ENCODE assay signal across 20 cellular contexts in the genomic region with DNA sequence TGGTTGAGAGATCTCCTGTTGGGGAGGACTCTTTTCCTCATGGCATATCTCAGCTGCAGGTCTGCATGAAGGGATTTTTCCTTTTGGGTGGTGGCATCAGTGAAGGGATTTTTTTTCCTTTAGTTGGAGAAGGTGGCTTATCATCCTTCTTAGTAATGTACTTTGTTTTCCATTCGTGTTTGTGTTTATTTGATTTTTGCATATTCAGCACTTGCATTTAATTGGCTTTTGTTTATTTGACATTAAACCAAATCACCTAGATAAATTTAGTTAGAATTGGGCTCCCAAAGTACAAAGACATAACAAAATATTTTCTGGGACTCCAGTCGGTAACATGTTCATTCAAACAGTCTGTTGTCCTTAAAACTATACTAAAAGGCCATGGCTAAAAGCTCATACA. TPM values are rescaled to one million over a fixed set of nuclear protein-coding genes. Genes with fewer than 3 reads are reported as not detected.
A peak's percentile ranks its signal among the peaks of the same experiment; 100 is the strongest.
DNase-seq lines count a peak whose midpoint lies in the region; ATAC-seq, FAIRE-seq and TF ChIP-seq lines count a peak whose summit lies in the region.
"Had no signal": no experiment of that assay in that cellular context is flagged by ENCODE, and none has a peak within 500 bp of the region (broad histone marks: within the 10 kb centered on the region; RNA-seq: fewer than 3 reads in every experiment).

No MANE protein-coding gene starts in this region.

- TF ChIP-seq EP300 in HepG2 (IDR thresholded peaks at IDR 0.05; ENCODE audit: low read depth in 2 of 2, low read length in 2 of 2), result no peak
- TF ChIP-seq EP300 in HepG2 (CRISPR knock-in tag; IDR thresholded peaks at IDR 0.05; ENCODE audit: borderline replicate concordance), result no peak

- H3K4me3 Mint-ChIP-seq in WTC11, result no peak overlapping the region
- H3K4me3 Mint-ChIP-seq: CD14-positive monocyte; CD4-positive, alpha-beta memory T cell had no signal

- H3K4me2 ChIP-seq in HepG2 (ENCODE audit: low read depth, low read length) (no peak overlapping the region), mesendoderm (ENCODE audit: low read length) (no peak overlapping the region), OCI-LY7 (ENCODE audit: low read length) (no peak overlapping the region)
- H3K4me2 ChIP-seq: A549, KMS-11 had no signal

- H2BK15ac ChIP-seq in mesendoderm (replicated peaks; ENCODE audit: low read depth), result no peak overlapping the region

- H2BK5ac ChIP-seq in mesendoderm (ENCODE audit: low read length), result peak overlapping the region; percentile 95

- H3K4me1 ChIP-seq in HepG2 (ENCODE audit: insufficient read depth, low read length), result no peaks in the 10 kb centered on the region
- no peaks in the 10 kb centered on the region for H3K4me1 ChIP-seq in right lobe of liver
- peaks cover 5% of the 10 kb centered on the region for H3K4me1 ChIP-seq in mesendoderm (ENCODE audit: control insufficient read depth, low read depth, low read length)
- H3K4me1 ChIP-seq in OCI-LY7 (ENCODE audit: insufficient read depth, low read length, poor library complexity, severe bottlenecking), result no peaks in the 10 kb centered on the region
- H3K4me1 ChIP-seq: A549 had no signal

- no peaks in the 10 kb centered on the region for H3K27me3 Mint-ChIP-seq in WTC11 (ENCODE audit: low read depth)

- ATAC-seq in HepG2, result no peak
- no peak for ATAC-seq in right lobe of liver
- ATAC-seq in WTC11, result no peak
- no peak for ATAC-seq in HG03139 (IDR thresholded peaks at IDR 0.05; ENCODE audit: unreplicated experiment)
- ATAC-seq: A549, GM12878 had no signal

- peak overlapping the region; percentile 84 for H3K18ac ChIP-seq in mesendoderm (ENCODE audit: low read length)

- H3K23ac ChIP-seq in mesendoderm (ENCODE audit: low read length), result no peak overlapping the region

- peaks cover 7% of the 10 kb centered on the region for H3K9me3 Mint-ChIP-seq in WTC11

- peak overlapping the region; percentile 57 for H3K56ac ChIP-seq in mesendoderm (ENCODE audit: low read length)

- peak overlapping the region; percentile 37; the same call in 1 of the 2 replicates for H3K27ac Mint-ChIP-seq in WTC11
- H3K27ac Mint-ChIP-seq: CD14-positive monocyte; CD4-positive, alpha-beta memory T cell had no signal

- no peak overlapping the region for H3K27ac ChIP-seq in HepG2 (ENCODE audit: extremely low read length, insufficient read depth, low read length)
- H3K27ac ChIP-seq in right lobe of liver, result no peak overlapping the region
- H3K27ac ChIP-seq in mesendoderm (ENCODE audit: low read depth, low read length), result peak overlapping the region; percentile 85
- no peak overlapping the region for H3K27ac ChIP-seq in OCI-LY7 (ENCODE audit: low read depth, low read length, poor library complexity, severe bottlenecking)
- H3K27ac ChIP-seq: 22Rv1, A549, HL-60, KMS-11 had no signal

- H3K9ac ChIP-seq in HepG2 (ENCODE audit: insufficient read depth, low read depth, low read length) (no peak overlapping the region), mesendoderm (ENCODE audit: low read length) (no peak overlapping the region)
- H3K9ac ChIP-seq: KMS-11 had no signal

- H3K9me2 ChIP-seq in OCI-LY7 (ENCODE audit: insufficient read depth, low read length), result no peaks in the 10 kb centered on the region

- no TSS peak for BruUV-seq in HepG2 (replicated peaks; lab: Mats Ljungman, UMichigan)
- BruUV-seq in OCI-LY7 (replicated peaks; lab: Mats Ljungman, UMichigan), result no TSS peak

- H3K27me3 ChIP-seq in HepG2 (ENCODE audit: control insufficient read depth in 1 of 2, insufficient read depth in 2 of 2, low read length in 2 of 2), result no peaks in the 10 kb centered on the region
- H3K27me3 ChIP-seq in right lobe of liver, result no peaks in the 10 kb centered on the region
- no peaks in the 10 kb centered on the region for H3K27me3 ChIP-seq in mesendoderm (ENCODE audit: insufficient read depth, low read length, poor library complexity)

- intact Hi-C loops in HepG2 (cut with micrococcal nuclease; ENCODE audit: unreplicated experiment) (no loop called here), right lobe of liver (cut with DNase I) (no loop called here), OCI-LY7 (cut with micrococcal nuclease; ENCODE audit: unreplicated experiment) (no loop called here)

- H3K79me2 ChIP-seq in HepG2 (ENCODE audit: insufficient read depth, low read length) (no peaks in the 10 kb centered on the region), mesendoderm (ENCODE audit: control insufficient read depth, insufficient read depth, low read length) (no peaks in the 10 kb centered on the region), OCI-LY7 (ENCODE audit: insufficient read depth, low read depth, low read length) (no peaks in the 10 kb centered on the region)

- 0% methylated on average over 2 of the region's 2 CpGs for WGBS in HepG2 (ENCODE audit: low lambda C conversion rate)
- 20% methylated on average over 2 of the region's 2 CpGs for WGBS in right lobe of liver (ENCODE audit: insufficient coverage, low coverage, low lambda C conversion rate, missing lambda C conversion rate)
- WGBS in mesendoderm (ENCODE audit: extremely low coverage, insufficient coverage, low lambda C conversion rate), result no CpG with 5 or more reads among the region's 2 CpGs

- H2BK120ac ChIP-seq in mesendoderm (ENCODE audit: low read depth, low read length), result peak overlapping the region; percentile 78

- no peak overlapping the region for H2AK5ac ChIP-seq in mesendoderm (ENCODE audit: low read length)

- TF ChIP-seq RAD21 in HepG2 (CRISPR knock-in tag; IDR thresholded peaks at IDR 0.05), result no peak

- POLR2A ChIA-PET in HepG2 (lab: Yijun Ruan, JAX) (no interaction called here), WTC11 (lab: Charles Lee) (no interaction called here), OCI-LY7 (lab: Charles Lee) (interaction anchor here (0.7 kb wide), 1 partner anchor 778 kb away, joined by 3 read pairs; no protein-coding TSS in a partner anchor)

- H3K4me1 Mint-ChIP-seq in WTC11, result peaks cover 34% of the 10 kb centered on the region
- H3K4me1 Mint-ChIP-seq: CD14-positive monocyte; CD4-positive, alpha-beta memory T cell had no signal

- CTCF ChIA-PET in HepG2 (lab: Yijun Ruan, JAX; ENCODE audit: low intra/inter-chr PET ratio, low total read pairs) (no interaction called here), WTC11 (lab: Charles Lee) (no interaction called here), OCI-LY7 (lab: Charles Lee; ENCODE audit: unreplicated experiment) (no interaction called here)

- H3K36me3 Mint-ChIP-seq in WTC11, result peaks cover 5% of the 10 kb centered on the region
- H3K36me3 Mint-ChIP-seq: CD14-positive monocyte; CD4-positive, alpha-beta memory T cell had no signal

- H2AFZ ChIP-seq in HepG2 (ENCODE audit: low read length) (no peak overlapping the region), OCI-LY7 (ENCODE audit: low read length) (no peak overlapping the region)

- H4K20me1 ChIP-seq in HepG2 (ENCODE audit: insufficient read depth, low read length), result no peaks in the 10 kb centered on the region
- H4K20me1 ChIP-seq in OCI-LY7 (ENCODE audit: insufficient read depth, low read length), result no peaks in the 10 kb centered on the region

- TF ChIP-seq CTCF in HepG2 (CRISPR knock-in tag; IDR thresholded peaks at IDR 0.05) (no peak), right lobe of liver (IDR thresholded peaks at IDR 0.05) (no peak), WTC11 (IDR thresholded peaks at IDR 0.05) (no peak), OCI-LY7 (conservative IDR thresholded peaks at IDR 0.05; ENCODE audit: low read length) (no peak)

- no peak for FAIRE-seq in HepG2 (lab: Jason Lieb, UNC)
- FAIRE-seq: A549, GM12878 had no signal

- in situ Hi-C loops in HepG2 (cut with HindIII; ENCODE audit: extremely low pct_ligation_motif_present, low pct_unique_long_range_greater_than_20kb), result no loop called here

- DNase-seq in HepG2 (ENCODE audit: low spot score) (no peak), right lobe of liver (no peak), WTC11 (ENCODE audit: low spot score) (no peak), mesendoderm (no peak), OCI-LY7 (ENCODE audit: low spot score) (no peak), SHP77 (lab: John Stamatoyannopoulos, UW) (no peak)
- DNase-seq: AML-193; CD4-positive, alpha-beta memory T cell; DMS 273 treated with DMSO at 0.1 percent for 48 hours; DMS53; DND-41; EL; HCEC 1CT had no signal

- no peak overlapping the region for H4K5ac ChIP-seq in mesendoderm (ENCODE audit: low read length)

- no peaks in the 10 kb centered on the region for H3K36me3 ChIP-seq in HepG2 (replicated peaks in 1 of 2; ENCODE audit: control insufficient read depth in 1 of 2, insufficient read depth in 2 of 2, low read length in 2 of 2)
- no peaks in the 10 kb centered on the region for H3K36me3 ChIP-seq in right lobe of liver
- no peaks in the 10 kb centered on the region for H3K36me3 ChIP-seq in mesendoderm (ENCODE audit: control insufficient read depth, insufficient read depth, low read length)
- H3K36me3 ChIP-seq in OCI-LY7 (ENCODE audit: insufficient read depth, low read length), result no peaks in the 10 kb centered on the region

- no peaks in the 10 kb centered on the region for H3K79me1 ChIP-seq in mesendoderm (ENCODE audit: low read length)

- peak overlapping the region; percentile 6 for H4K8ac ChIP-seq in mesendoderm (ENCODE audit: low read depth, low read length)

- no peaks in the 10 kb centered on the region for H3K9me3 ChIP-seq in HepG2 (ENCODE audit: low read length)
- H3K9me3 ChIP-seq in right lobe of liver, result no peaks in the 10 kb centered on the region
- no peaks in the 10 kb centered on the region for H3K9me3 ChIP-seq in OCI-LY7 (ENCODE audit: low read length)
- H3K9me3 ChIP-seq: A549 had no signal

- H3K4ac ChIP-seq in mesendoderm (ENCODE audit: low read depth, low read length), result peak overlapping the region; percentile 79

- H3K4me3 ChIP-seq in HepG2 (replicated peaks in 1 of 3; ENCODE audit: insufficient read depth in 1 of 3, low read depth in 2 of 3, low read length in 3 of 3) (no peak overlapping the region), right lobe of liver (no peak overlapping the region), mesendoderm (ENCODE audit: low read length) (no peak overlapping the region), OCI-LY7 (ENCODE audit: low read depth, low read length, poor library complexity, severe bottlenecking) (no peak overlapping the region)
- H3K4me3 ChIP-seq: A549, GM12878 had no signal

- TF ChIP-seq POLR2A in HepG2 (IDR thresholded peaks at IDR 0.05; ENCODE audit: insufficient read depth in 1 of 2, low read depth in 2 of 2, low read length in 2 of 2) (no peak), right lobe of liver (IDR thresholded peaks at IDR 0.05) (no peak)

RNA-seq across cellular contexts. Expression of a gene that starts 56.2 kb away (rescaled TPM):
- total RNA-seq in HepG2 (2016; rRNA removed; fragmentation: Illumina TruSeq; extraction: Trizol) (7.6 and 10.9 TPM in 2 replicates), right lobe of liver (10 to 100 TPM; 12.5 to 32.7 (median 22.1) TPM), WTC11 (2021) (6.1 to 9.0 TPM (median 7.0 TPM) in 3 replicates), OCI-LY7 (2022) (13.2 and 13.3 TPM in 2 replicates)
- 0.79 and 1.2 TPM in 2 replicates for total RNA-seq in HepG2 (2016; cell fraction: cytosol; rRNA removed; fragmentation: Illumina TruSeq; extraction: Trizol; ENCODE audit: low read depth)
- total RNA-seq in HepG2 (2016; cell fraction: insoluble cytoplasmic fraction; rRNA removed; fragmentation: Illumina TruSeq; extraction: Trizol), result 8.5 and 11.1 TPM in 2 replicates
- total RNA-seq in HepG2 (2016; cell fraction: membrane; rRNA removed; fragmentation: Illumina TruSeq; extraction: Trizol), result 2.2 and 2.7 TPM in 2 replicates
- 14.0 and 15.6 TPM in 2 replicates for total RNA-seq in HepG2 (2016; cell fraction: nucleus; rRNA removed; fragmentation: Illumina TruSeq; extraction: Trizol)
- 6.8 and 10.0 TPM in 2 replicates for polyA plus RNA-seq in HepG2 (2011; rRNA removed)
- polyA plus RNA-seq in HepG2 (2011; cell fraction: cytosol; rRNA removed), result 2.6 and 5.5 TPM in 2 replicates
- polyA plus RNA-seq in HepG2 (2011; cell fraction: nucleus; rRNA removed), result 2.2 and 3.1 TPM in 2 replicates
- polyA plus RNA-seq in HepG2 (2012), result 7.8 and 8.4 TPM in 2 replicates
- polyA plus RNA-seq in HepG2 (2016; cell fraction: cytosol; fragmentation: Illumina TruSeq; extraction: Trizol; ENCODE audit: low read depth), result 0.42 and 0.72 TPM in 2 replicates
- polyA plus RNA-seq in HepG2 (2016; cell fraction: insoluble cytoplasmic fraction; fragmentation: Illumina TruSeq; extraction: Trizol; ENCODE audit: low read depth), result 7.9 and 10.1 TPM in 2 replicates
- 1.3 and 1.6 TPM in 2 replicates for polyA plus RNA-seq in HepG2 (2016; cell fraction: membrane; fragmentation: Illumina TruSeq; extraction: Trizol; ENCODE audit: low read depth)
- 14.3 and 16.2 TPM in 2 replicates for polyA plus RNA-seq in HepG2 (2016; cell fraction: nucleus; fragmentation: Illumina TruSeq; extraction: Trizol; ENCODE audit: insufficient read depth, low read depth)
- 2.4 and 2.5 TPM in 2 replicates for polyA minus RNA-seq in HepG2 (2011; rRNA and poly(A)+ RNA removed; ENCODE audit: low replicate concordance)
- polyA minus RNA-seq in HepG2 (2011; cell fraction: cytosol; rRNA and poly(A)+ RNA removed), result 7.2 and 9.4 TPM in 2 replicates
- 11.8 and 12.4 TPM in 2 replicates for polyA minus RNA-seq in HepG2 (2011; cell fraction: nucleus; rRNA and poly(A)+ RNA removed)
- 10.0 TPM for polyA plus RNA-seq in mesendoderm (2013, experiment 1 of 2)
- polyA plus RNA-seq in mesendoderm (2013, experiment 2 of 2), result 10.3 TPM
- 7.6 and 9.1 TPM in 2 replicates for total RNA-seq in OCI-LY7 (2014; rRNA removed; shearing (Covaris generic))
